8 cellular contexts compared by ENCODE assay signal in genomic region chr11:101915811-101916291, GRCh38. TPM values are rescaled to one million over a fixed set of nuclear protein-coding genes. Genes with fewer than 3 reads are reported as not detected.
DNase-seq lines count a peak whose midpoint lies in the region; ATAC-seq, FAIRE-seq and TF ChIP-seq lines count a peak whose summit lies in the region.

No MANE protein-coding gene starts in this region.

- H3K4me3 ChIP-seq in AG04449 (ENCODE audit: low read depth, low read length), result peak overlapping the region; percentile 85
- H3K4me3 ChIP-seq in Panc1 (ENCODE audit: low read depth in 2 of 2, low read length in 2 of 2), result peak overlapping the region; percentile 79 to 82
- peak overlapping the region; percentile 90 to 96 for H3K4me3 ChIP-seq in mucosa of rectum (ENCODE audit: low read length in 2 of 2)

- POLR2A ChIA-PET in AG04449 (lab: Yijun Ruan, JAX), result no interaction called here
- POLR2A ChIA-PET in Panc1 (lab: Charles Lee), result interaction anchor here (0.6 kb wide), 1 partner anchor 186 kb away, joined by 3 read pairs; no protein-coding TSS in a partner anchor

- in situ Hi-C loops in Panc1 (cut with HindIII; ENCODE audit: low pct_unique_long_range_greater_than_20kb, low sequenced_read_pairs), result no loop called here

- intact Hi-C loops in Panc1 (cut with micrococcal nuclease; ENCODE audit: unreplicated experiment), result loop anchor here (10.0 kb wide), 2 partner anchors 89 to 399 kb away; partner anchors contain the start of gene BIRC3

- ATAC-seq in HG02973 (IDR thresholded peaks at IDR 0.05; ENCODE audit: unreplicated experiment) (peak; percentile 48), Panc1 (peak; percentile 23; the same call in 1 of the 2 replicates)

- peak overlapping the region; percentile 70 to 79 for H3K9ac ChIP-seq in mucosa of rectum (ENCODE audit: low read depth in 1 of 2, low read length in 2 of 2)

- no peaks in the 10 kb centered on the region for H3K9me3 ChIP-seq in Panc1 (ENCODE audit: control insufficient read depth, insufficient read depth, low read depth, low read length)
- H3K9me3 ChIP-seq in mucosa of rectum (ENCODE audit: control insufficient read depth in 2 of 2, low read length in 2 of 2), result no peaks in the 10 kb centered on the region

- TF ChIP-seq CTCF in AG04449 (IDR thresholded peaks at IDR 0.05; ENCODE audit: insufficient read depth, low read length, missing control alignments) (no peak), Panc1 (IDR thresholded peaks at IDR 0.05) (no peak)

- peak overlapping the region; percentile 94 for H3K27ac ChIP-seq in Panc1 (ENCODE audit: low read length)
- peak overlapping the region; percentile 81 to 86 for H3K27ac ChIP-seq in mucosa of rectum (ENCODE audit: low read depth in 2 of 2, low read length in 2 of 2)

- H3K4me1 ChIP-seq in Panc1 (ENCODE audit: control insufficient read depth, insufficient read depth, low read length), result peaks cover 37% of the 10 kb centered on the region
- peaks cover 8 to 9% of the 10 kb centered on the region in 2 donors for H3K4me1 ChIP-seq in mucosa of rectum (ENCODE audit: control insufficient read depth in 2 of 2, insufficient read depth in 2 of 2, low read length in 2 of 2)

- no peaks in the 10 kb centered on the region for H3K27me3 ChIP-seq in Panc1 (ENCODE audit: control insufficient read depth, insufficient read depth, low read length)
- H3K27me3 ChIP-seq in mucosa of rectum (ENCODE audit: control insufficient read depth in 2 of 2, insufficient read depth in 2 of 2, low read length in 2 of 2), result no peaks in the 10 kb centered on the region

- CTCF ChIA-PET in AG04449 (lab: Yijun Ruan, JAX), result interaction anchor here (0.9 to 1.7 kb wide), 3 partner anchors 36 to 55 kb away, joined by 3 to 18 read pairs (median 3); no protein-coding TSS in a partner anchor
- CTCF ChIA-PET in Panc1 (lab: Charles Lee), result no interaction called here

- peak; percentile 66 for FAIRE-seq in GM12892 (lab: Jason Lieb, UNC)

- no peak for TF ChIP-seq POLR2A in GM12892 (IDR thresholded peaks at IDR 0.05; ENCODE audit: low read depth, low read length)

- H3K36me3 ChIP-seq in Panc1 (ENCODE audit: control insufficient read depth, insufficient read depth, low read length), result no peaks in the 10 kb centered on the region
- H3K36me3 ChIP-seq in mucosa of rectum (ENCODE audit: control insufficient read depth in 2 of 2, insufficient read depth in 2 of 2, low read length in 2 of 2), result no peaks in the 10 kb centered on the region

- BruUV-seq in Panc1 (replicated peaks; lab: Mats Ljungman, UMichigan), result no TSS peak

- DNase-seq in AG04449 (ENCODE audit: low read depth, low spot score) (no peak), GM12892 (ENCODE audit: insufficient read length) (no peak), Panc1 (ENCODE audit: low read depth, low spot score) (peak; percentile 41), dermis blood vessel endothelial cell (peak; percentile 77), NCI-H226 (no peak)
- no peak for DNase-seq in activated effector memory CD4-positive, alpha-beta T cell treated with Interleukin-2 at 50 U/mL for 16 hours

RNA-seq across cellular contexts. Expression of gene ANGPTL5, which starts 0.5 kb away (rescaled TPM):
- polyA plus RNA-seq in GM12892 (2012; ENCODE audit: missing spikeins), result not detected
- total RNA-seq in Panc1 (2021; ENCODE audit: unreplicated experiment), result not detected
- polyA plus RNA-seq in Panc1 (2012; ENCODE audit: insufficient read length), result not detected
- 0.09 TPM in 1 of 2 replicates, not detected in the other for total RNA-seq in dermis blood vessel endothelial cell

RNA-seq across cellular contexts. Expression of gene CEP126, which starts 1.0 kb away (rescaled TPM):
- not detected for polyA plus RNA-seq in GM12892 (2012; ENCODE audit: missing spikeins)
- total RNA-seq in Panc1 (2021; ENCODE audit: unreplicated experiment), result 6.6 TPM
- polyA plus RNA-seq in Panc1 (2012; ENCODE audit: insufficient read length), result 2.0 TPM
- total RNA-seq in dermis blood vessel endothelial cell, result 0.34 and 1.1 TPM in 2 replicates

Comparison
In these comparisons a context has a peak if more than half of its experiments do, and no peak if none do; other contexts are left out.
1. DNase-seq: peak in Panc1 (single experiment) and dermis blood vessel endothelial cell (single experiment); none in AG04449 (single experiment), GM12892 (single experiment), activated effector memory CD4-positive, alpha-beta T cell treated with Interleukin-2 at 50 U/mL for 16 hours (single experiment) and NCI-H226 (single experiment).
2. Peak in every context shown above with its lines, with median percentiles within 50 percentile points of each other: H3K4me3 ChIP-seq.